ENCODE assay signal across 31 cellular contexts in the genomic region with DNA sequence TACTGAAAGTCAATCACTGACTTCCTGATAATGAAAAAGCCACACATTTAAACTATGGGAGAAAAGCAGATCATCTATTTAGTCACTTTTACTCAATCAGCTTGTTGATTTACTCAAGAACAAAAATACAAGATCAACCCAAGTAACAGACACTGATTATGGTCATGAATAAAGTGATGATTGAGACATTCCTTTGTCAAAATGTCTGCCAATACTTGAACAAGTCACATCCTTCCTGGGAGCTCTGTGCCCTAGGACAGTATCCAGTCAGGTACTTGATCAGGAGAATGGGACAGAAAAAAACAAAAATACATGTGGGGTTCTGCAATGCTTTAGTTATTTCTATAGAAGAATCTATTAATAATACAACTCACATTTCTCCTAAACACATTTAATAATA.
"Had no signal": no experiment of that assay in that cellular context is flagged by ENCODE, and none has a peak within 500 bp of the region (broad histone marks: within the 10 kb centered on the region; RNA-seq: fewer than 3 reads in every experiment).

No MANE protein-coding gene starts in this region.

- H3K4me2 ChIP-seq: SK-N-SH had no signal

- H3K4me1 Mint-ChIP-seq: activated naive CD8-positive, alpha-beta T cell treated with anti-CD3 and anti-CD28 coated beads for 36 hours; activated T-helper 17 cell treated with anti-CD3 and anti-CD28 coated beads, Interleukin-2, amount 50 U/mL, for 72 hours; IgD-negative memory B cell had no signal

- H3K9me3 Mint-ChIP-seq: activated T-cell treated with anti-CD3 and anti-CD28 coated beads, Interleukin-2, amount 50 U/mL, for 72 hours; T-helper 1 cell treated with Interleukin-12 subunit alpha and Interleukin-12 subunit beta and Interleukin-4 antibody, amounts not matched to agents 30 μg/mL and 1 μg/mL, for 36 hours; T-helper 2 cell treated with Interferon-gamma antibody and Interleukin-4, amounts not matched to agents 5 μg/mL and 100 μg/mL, for 36 hours had no signal

- H3K9me3 ChIP-seq: ascending aorta, SK-N-SH had no signal

- H3K36me3 ChIP-seq: ascending aorta had no signal

- H3K27ac ChIP-seq: ascending aorta had no signal

- H3K4me3 Mint-ChIP-seq: activated CD8-positive, alpha-beta T cell treated with anti-CD3 and anti-CD28 coated beads for 36 hours; activated naive CD8-positive, alpha-beta T cell treated with anti-CD3 and anti-CD28 coated beads for 36 hours; activated T-cell treated with anti-CD3 and anti-CD28 coated beads, Interleukin-2, amount 50 U/mL, for 72 hours; activated T-helper 17 cell treated with anti-CD3 and anti-CD28 coated beads, Interleukin-2, amount 50 U/mL, for 72 hours; IgD-negative memory B cell; T-helper 1 cell treated with Interleukin-12 subunit alpha and Interleukin-12 subunit beta and Interleukin-4 antibody, amounts not matched to agents 30 μg/mL and 1 μg/mL, for 36 hours; T-helper 2 cell treated with Interferon-gamma antibody and Interleukin-4, amounts not matched to agents 5 μg/mL and 100 μg/mL, for 36 hours; WTC11 had no signal

- H3K27ac Mint-ChIP-seq: activated CD8-positive, alpha-beta T cell treated with anti-CD3 and anti-CD28 coated beads for 36 hours; activated naive CD8-positive, alpha-beta T cell treated with anti-CD3 and anti-CD28 coated beads for 36 hours; activated T-cell treated with anti-CD3 and anti-CD28 coated beads, Interleukin-2, amount 50 U/mL, for 72 hours; activated T-helper 17 cell treated with anti-CD3 and anti-CD28 coated beads, Interleukin-2, amount 50 U/mL, for 72 hours; IgD-negative memory B cell; T-helper 1 cell treated with Interleukin-12 subunit alpha and Interleukin-12 subunit beta and Interleukin-4 antibody, amounts not matched to agents 30 μg/mL and 1 μg/mL, for 36 hours; T-helper 2 cell treated with Interferon-gamma antibody and Interleukin-4, amounts not matched to agents 5 μg/mL and 100 μg/mL, for 36 hours; WTC11 had no signal

- H3K4me1 ChIP-seq: ascending aorta had no signal

- H3K27me3 Mint-ChIP-seq: activated CD8-positive, alpha-beta T cell treated with anti-CD3 and anti-CD28 coated beads for 36 hours had no signal

- DNase-seq: activated CD4-positive, alpha-beta T cell treated with anti-CD3 and anti-CD28 coated beads for 4 hours; activated CD8-positive, alpha-beta T cell treated with anti-CD3 and anti-CD28 coated beads for 36 hours; activated effector memory CD4-positive, alpha-beta T cell treated with anti-CD3 and anti-CD28 coated beads, Interleukin-2, amount 50 U/mL, for 16 hours; activated naive CD4-positive, alpha-beta T cell; activated naive CD4-positive, alpha-beta T cell treated with anti-CD3 and anti-CD28 coated beads, Interleukin-2, amount 50 U/mL, for 16 hours; activated naive CD8-positive, alpha-beta T cell treated with anti-CD3 and anti-CD28 coated beads for 36 hours; activated T-cell treated with anti-CD3 and anti-CD28 coated beads, Interleukin-2, amount 50 U/mL, for 1 hour; activated T-cell treated with anti-CD3 and anti-CD28 coated beads, Interleukin-2, amount 50 U/mL, for 72 hours; amygdala; caudate nucleus; Kasumi-1; KBM-7; MM.1S; MV-4-11; NCI-H1092; NCI-H1436 treated with DMSO at 0.1 percent for 48 hours; NCI-H1694 treated with DMSO at 0.1 percent for 48 hours; NCI-H2029; NCI-H345; NCI-H510A; NCI-H526; NCI-H748 treated with DMSO at 0.1 percent for 48 hours; NK-92 treated with Interleukin-12 subunit alpha and Interleukin-12 subunit beta, amount 100 ng/mL, for 24 hours; Right ventricle myocardium superior; SK-N-SH had no signal

- H3K4me3 ChIP-seq: ascending aorta had no signal

- H3K36me3 Mint-ChIP-seq: activated naive CD8-positive, alpha-beta T cell treated with anti-CD3 and anti-CD28 coated beads for 36 hours; IgD-negative memory B cell had no signal

- H3K9ac ChIP-seq: SK-N-SH had no signal

- H3K27me3 ChIP-seq: ascending aorta had no signal
